9 cellular contexts compared by ENCODE assay signal in the genomic region with DNA sequence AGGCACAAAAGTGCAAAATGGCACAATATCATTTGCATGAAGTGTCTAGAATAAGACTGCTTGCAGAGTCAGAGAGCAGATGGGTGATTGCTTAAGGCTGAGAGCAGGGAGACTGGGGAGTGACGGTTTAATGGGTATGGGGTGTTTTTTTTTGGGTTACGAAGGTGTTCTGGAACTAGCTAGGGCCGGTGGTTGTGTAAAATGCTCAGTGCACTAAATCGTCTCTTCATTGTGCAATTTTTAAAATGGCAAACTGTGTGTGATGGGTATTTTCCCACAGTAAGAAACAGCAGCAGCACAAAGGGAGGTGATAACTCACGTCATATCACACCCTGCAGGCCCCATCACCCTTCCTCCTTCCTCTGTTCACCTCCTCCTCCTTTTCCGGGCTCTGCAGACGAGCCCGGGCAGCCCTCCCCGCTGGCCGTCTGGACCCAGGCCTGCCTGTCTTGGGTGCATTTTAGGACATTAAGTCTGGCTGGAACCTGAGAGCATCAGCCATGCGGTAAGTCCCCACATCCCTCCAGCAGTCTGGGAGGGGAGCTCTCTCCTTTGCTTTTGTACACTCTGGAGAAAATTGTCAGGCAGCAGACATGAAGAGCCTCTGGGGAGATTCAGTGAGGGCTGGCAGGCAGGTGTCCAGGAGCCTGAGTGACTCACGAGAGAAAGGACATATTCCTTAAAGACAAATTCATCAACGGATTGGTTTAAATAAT. TPM values are rescaled to one million over a fixed set of nuclear protein-coding genes. Genes with fewer than 3 reads are reported as not detected.
DNase-seq lines count a peak whose midpoint lies in the region; ATAC-seq and TF ChIP-seq lines count a peak whose summit lies in the region.
"Had no signal": no experiment of that assay in that cellular context is flagged by ENCODE, and none has a peak within 500 bp of the region (broad histone marks: within the 10 kb centered on the region; RNA-seq: fewer than 3 reads in every experiment).

No MANE protein-coding gene starts in this region.

- H3K27me3 Mint-ChIP-seq in MCF 10A (ENCODE audit: insufficient read depth, unreplicated experiment): no peaks in the 10 kb centered on the region
- H3K27me3 Mint-ChIP-seq: dendritic cell treated with granulocyte-macrophage colony-stimulating factor and Interleukin-4, amounts not matched to agents 40 ng/mL and 50 ng/mL, for 4 days had no signal

- no TSS peak for BruUV-seq in MCF 10A (replicated peaks; lab: Mats Ljungman, UMichigan)

- H3K4me3 Mint-ChIP-seq in MCF 10A (ENCODE audit: unreplicated experiment): peak overlapping the region; percentile 56
- H3K4me3 Mint-ChIP-seq: dendritic cell treated with granulocyte-macrophage colony-stimulating factor and Interleukin-4, amounts not matched to agents 40 ng/mL and 50 ng/mL, for 4 days had no signal

- TF ChIP-seq POLR2A in breast epithelium (IDR thresholded peaks at IDR 0.05): no peak

- H3K27me3 ChIP-seq in breast epithelium (no peaks in the 10 kb centered on the region), BE2C (no peaks in the 10 kb centered on the region)

- intact Hi-C loops in MCF 10A (cut with micrococcal nuclease): no loop called here
- intact Hi-C loops in breast epithelium (cut with DNase I; ENCODE audit: low total_unique reads): no loop called here

- no peaks in the 10 kb centered on the region for H3K9me3 Mint-ChIP-seq in MCF 10A (ENCODE audit: unreplicated experiment)
- H3K9me3 Mint-ChIP-seq: dendritic cell treated with granulocyte-macrophage colony-stimulating factor and Interleukin-4, amounts not matched to agents 40 ng/mL and 50 ng/mL, for 4 days had no signal

- H3K4me1 ChIP-seq in breast epithelium: no peaks in the 10 kb centered on the region
- no peaks in the 10 kb centered on the region for H3K4me1 ChIP-seq in BE2C

- H3K36me3 Mint-ChIP-seq in MCF 10A (ENCODE audit: insufficient read depth, unreplicated experiment): no peaks in the 10 kb centered on the region

- no peak overlapping the region for H3K4me3 ChIP-seq in breast epithelium
- H3K4me3 ChIP-seq in BE2C (ENCODE audit: low read depth, low read length): no peak overlapping the region

- peak; percentile 50 for ATAC-seq in HG02884 (IDR thresholded peaks at IDR 0.05; ENCODE audit: unreplicated experiment)

- H3K27ac Mint-ChIP-seq in MCF 10A (ENCODE audit: low read depth, unreplicated experiment): peak overlapping the region; percentile 1
- H3K27ac Mint-ChIP-seq: dendritic cell treated with granulocyte-macrophage colony-stimulating factor and Interleukin-4, amounts not matched to agents 40 ng/mL and 50 ng/mL, for 4 days had no signal

- peaks cover 21% of the 10 kb centered on the region for H3K4me1 Mint-ChIP-seq in MCF 10A (ENCODE audit: insufficient read depth, unreplicated experiment)

- H3K9me3 ChIP-seq in breast epithelium: no peaks in the 10 kb centered on the region
- no peaks in the 10 kb centered on the region for H3K9me3 ChIP-seq in BE2C

- no peak overlapping the region for H3K27ac ChIP-seq in breast epithelium

- no peaks in the 10 kb centered on the region for H3K36me3 ChIP-seq in breast epithelium
- H3K36me3 ChIP-seq in BE2C: no peaks in the 10 kb centered on the region

- POLR2A ChIA-PET in MCF 10A (lab: Yijun Ruan, JAX): no interaction called here

- DNase-seq in MCF 10A (ENCODE audit: unreplicated experiment) (peak; percentile 57), breast epithelium (ENCODE audit: low spot score in 2 of 2) (no peak), NCI-H524 (lab: John Stamatoyannopoulos, UW) (peak; percentile 73 to 99), activated T-cell treated with anti-CD3 and anti-CD28 coated beads for 1 hour (ENCODE audit: low read depth) (peak; percentile 40), glomerular visceral epithelial cell (ENCODE audit: extremely low spot score) (peak; percentile 30), BE2C (no peak)
- peak in 3 of 4 experiments; percentile 12 to 44 (median 41) for DNase-seq in stimulated activated CD4-positive, alpha-beta T cell treated with anti-CD3 and anti-CD28 coated beads, Interleukin-1b, Interleukin-23, amount 100 ng/mL, for 24 hours (ENCODE audit: low read depth in 4 of 4, low spot score in 1 of 4)

- CTCF ChIA-PET in MCF 10A (lab: Yijun Ruan, JAX): no interaction called here

- no peak for TF ChIP-seq CTCF in MCF 10A (IDR thresholded peaks at IDR 0.05; ENCODE audit: unreplicated experiment)
- TF ChIP-seq CTCF in breast epithelium (IDR thresholded peaks at IDR 0.05): no peak
- no peak for TF ChIP-seq CTCF in BE2C (IDR thresholded peaks at IDR 0.05; ENCODE audit: low read depth, low read length)

RNA-seq across cellular contexts. Expression of a gene that starts 42.7 kb away (rescaled TPM):
- not detected in 2 replicates for total RNA-seq in MCF 10A (2022)
- total RNA-seq in breast epithelium: not detected
- not detected for polyA plus RNA-seq in BE2C (2012; ENCODE audit: insufficient read depth, insufficient read length, low read depth)

Comparison
In these comparisons a context has a peak if more than half of its experiments do, and no peak if none do; other contexts are left out.
1. DNase-seq: peak in MCF 10A (single experiment), NCI-H524 (2 of 2), activated T-cell treated with anti-CD3 and anti-CD28 coated beads for 1 hour (single experiment), glomerular visceral epithelial cell (single experiment) and stimulated activated CD4-positive, alpha-beta T cell treated with anti-CD3 and anti-CD28 coated beads, Interleukin-1b, Interleukin-23, amount 100 ng/mL, for 24 hours (3 of 4); none in breast epithelium (0 of 2) and BE2C (single experiment).